20 cellular contexts compared by ENCODE assay signal in genomic region chr20:56094228-56094627, GRCh38.
"Had no signal": no experiment of that assay in that cellular context is flagged by ENCODE, and none has a peak within 500 bp of the region (broad histone marks: within the 10 kb centered on the region; RNA-seq: fewer than 3 reads in every experiment).

No MANE protein-coding gene starts in this region.

- DNase-seq: stimulated activated CD4-positive, alpha-beta T cell treated with anti-CD3 and anti-CD28 coated beads, Interleukin-2, amount 100 ng/mL, for 48 hours; stimulated activated CD4-positive, alpha-beta T cell treated with anti-CD3 and anti-CD28 coated beads, Interleukin-4, amount 100 ng/mL, for 1 hour; stimulated activated CD4-positive, alpha-beta T cell treated with anti-CD3 and anti-CD28 coated beads, Interleukin-4, amount 100 ng/mL, for 24 hours; stimulated activated CD4-positive, alpha-beta T cell treated with anti-CD3 and anti-CD28 coated beads, Interleukin-4, amount 100 ng/mL, for 4 hours; stimulated activated CD8-positive, alpha-beta memory T cell treated with anti-CD3 and anti-CD28 coated beads, Interleukin-4, amount 100 ng/mL, for 48 hours; stimulated activated naive B cell treated with anti-CD40 and anti-IgM and Interleukin-4, amounts not matched to agents 10 μg/mL and 1 μg/mL and 100 μg/mL, for 72 hours; stimulated activated naive CD4-positive, alpha-beta T cell; stimulated activated naive CD4-positive, alpha-beta T cell treated with Interleukin-2 at 50 U/mL for 16 hours; stimulated activated naive CD8-positive, alpha-beta T cell treated with anti-CD3 and anti-CD28 coated beads, Interleukin-15, amount 100 ng/mL, for 72 hours; stimulated activated naive CD8-positive, alpha-beta T cell treated with anti-CD3 and anti-CD28 coated beads, Interleukin-15, Interleukin-2, amounts not matched to agents 100 U/mL and 50 U/mL, for 24 hours; stomach; substantia nigra; testis; thyroid gland; tibial artery; transverse colon; trophoblast cell; upper lobe of left lung; upper lobe of right lung; uterus had no signal
